Comparison of ENCODE assay signal across 8 cellular contexts in the genomic region with DNA sequence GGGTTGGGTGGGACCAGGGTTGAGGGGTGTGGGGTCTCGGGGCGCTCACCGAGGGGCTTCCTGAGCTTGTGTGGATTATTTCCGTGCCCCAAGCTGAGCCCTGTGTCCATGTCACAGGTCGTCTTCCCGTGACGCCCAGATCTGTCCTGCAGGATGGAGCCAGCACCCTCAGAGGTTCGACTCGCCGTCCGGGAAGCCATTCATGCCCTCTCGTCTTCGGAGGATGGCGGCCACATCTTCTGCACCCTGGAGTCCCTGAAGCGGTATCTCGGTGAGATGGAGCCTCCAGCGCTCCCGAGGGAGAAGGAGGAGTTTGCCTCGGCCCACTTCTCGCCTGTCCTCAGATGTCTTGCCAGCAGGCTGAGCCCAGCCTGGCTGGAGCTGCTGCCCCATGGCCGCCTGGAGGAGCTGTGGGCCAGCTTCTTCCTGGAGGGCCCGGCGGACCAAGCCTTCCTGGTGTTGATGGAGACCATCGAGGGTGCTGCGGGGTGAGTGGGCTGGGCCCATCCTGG. TPM values are rescaled to one million over a fixed set of nuclear protein-coding genes. Genes with fewer than 3 reads are reported as not detected.
A peak's percentile ranks its signal among the peaks of the same experiment; 100 is the strongest.
DNase-seq lines count a peak whose midpoint lies in the region; ATAC-seq and TF ChIP-seq lines count a peak whose summit lies in the region.

No MANE protein-coding gene starts in this region.

- no peaks in the 10 kb centered on the region for H3K27me3 ChIP-seq in SJCRH30

- intact Hi-C loops in Right ventricle myocardium inferior (cut with DNase I) = loop anchor here (2.0 to 5.0 kb wide), 3 partner anchors 37 to 72 kb away; a partner anchor contains a TSS
- intact Hi-C loops in cardiac septum (cut with DNase I) = loop anchor here (1.0 to 10.0 kb wide), 3 partner anchors 37 to 121 kb away; a partner anchor contains a TSS

- peaks cover 10 to 19% (median 13%) of the 10 kb centered on the region in 3 donors for H3K4me1 Mint-ChIP-seq in naive B cell

- peaks cover 13% of the 10 kb centered on the region; the same call in 1 of the 2 replicates for H3K4me1 ChIP-seq in SJCRH30

- no peak for TF ChIP-seq POLR2A in erythroblast (IDR thresholded peaks at IDR 0.05; ENCODE audit: low read length)

- H3K4me3 ChIP-seq in SJCRH30 = peak overlapping the region; percentile 93

- H3K36me3 ChIP-seq in SJCRH30 = peaks cover 24% of the 10 kb centered on the region

- peak; percentile 81 for DNase-seq in Right ventricle myocardium inferior (ENCODE audit: missing footprints)
- no peak for DNase-seq in cardiac septum (ENCODE audit: low spot score)
- peak; percentile 58 to 64 for DNase-seq in SJCRH30
- DNase-seq in erythroblast (lab: John Stamatoyannopoulos, UW) = peak; percentile 48 to 50
- DNase-seq in naive B cell = no peak
- no peak for DNase-seq in RPMI8226
- no peak for DNase-seq in NCI-H524 treated with DMSO at 0.1 percent for 48 hours (lab: John Stamatoyannopoulos, UW)
- no peak for DNase-seq in mucosa of gallbladder (ENCODE audit: low spot score)

- ATAC-seq in Right ventricle myocardium inferior = peak; percentile 60
- ATAC-seq in naive B cell (ENCODE audit: low read depth in 2 of 2) = no peak

- H3K9me3 Mint-ChIP-seq in naive B cell = no peaks in the 10 kb centered on the region

- no peaks in the 10 kb centered on the region for H3K9me3 ChIP-seq in SJCRH30 (replicated peaks)

- peak overlapping the region; percentile 63 for H3K27ac ChIP-seq in SJCRH30

- H3K27me3 Mint-ChIP-seq in naive B cell = no peaks in the 10 kb centered on the region

- H3K4me3 Mint-ChIP-seq in naive B cell = peak overlapping the region; percentile 86 to 99 (median 96)

- peak overlapping the region; percentile 54 to 100 (median 78) for H3K27ac Mint-ChIP-seq in naive B cell

- no peaks in the 10 kb centered on the region for H3K36me3 Mint-ChIP-seq in naive B cell

RNA-seq across cellular contexts. Expression of a gene that starts 1.0 kb away (rescaled TPM):
- 18.9 TPM for total RNA-seq in Right ventricle myocardium inferior
- 17.7 TPM for total RNA-seq in cardiac septum
- 21.9 and 27.9 TPM in 2 replicates for total RNA-seq in SJCRH30 (2014; rRNA removed; shearing (Covaris generic))
- polyA plus RNA-seq in naive B cell (ENCODE audit: low read depth in 6 of 6) = 10 to 100 TPM; 17.3 to 37.1 (median 26.3) TPM
- 49.8 TPM for total RNA-seq in mucosa of gallbladder

RNA-seq across cellular contexts. Expression of a gene that starts 5.4 kb away (rescaled TPM):
- not detected for total RNA-seq in Right ventricle myocardium inferior
- not detected for total RNA-seq in cardiac septum
- total RNA-seq in SJCRH30 (2014; rRNA removed; shearing (Covaris generic)) = not detected in 2 replicates
- not detected for polyA plus RNA-seq in naive B cell (ENCODE audit: low read depth in 6 of 6)
- total RNA-seq in mucosa of gallbladder = 0.14 TPM

RNA-seq across cellular contexts. Expression of a gene that starts 19.4 kb away (rescaled TPM):
- 49.5 TPM for total RNA-seq in Right ventricle myocardium inferior
- total RNA-seq in cardiac septum = 39.8 TPM
- total RNA-seq in SJCRH30 (2014; rRNA removed; shearing (Covaris generic)) = 32.2 and 33.8 TPM in 2 replicates
- polyA plus RNA-seq in naive B cell (ENCODE audit: low read depth in 6 of 6) = 10 to 100 TPM; 48.6 to 92.2 (median 61.4) TPM
- total RNA-seq in mucosa of gallbladder = 111 TPM

RNA-seq across cellular contexts. Expression of a gene that starts 39.3 kb away (rescaled TPM):
- total RNA-seq in Right ventricle myocardium inferior = 30.7 TPM
- total RNA-seq in cardiac septum = 19.8 TPM
- total RNA-seq in SJCRH30 (2014; rRNA removed; shearing (Covaris generic)) = 1.1 and 1.2 TPM in 2 replicates
- polyA plus RNA-seq in naive B cell (ENCODE audit: low read depth in 6 of 6) = 10 to 100 TPM in 2 of 6 donors, 1 to 10 TPM in 4; 5.2 to 23.9 (median 6.6) TPM
- total RNA-seq in mucosa of gallbladder = 23.1 TPM

RNA-seq across cellular contexts. Expression of a gene that starts 49.8 kb away (rescaled TPM):
- total RNA-seq in Right ventricle myocardium inferior = 1.7 TPM
- total RNA-seq in cardiac septum = 0.94 TPM
- total RNA-seq in SJCRH30 (2014; rRNA removed; shearing (Covaris generic)) = 0.33 and 0.71 TPM in 2 replicates
- under 1 TPM in 2 of 6 donors, not detected in 4; 0.16 to 0.26 TPM for polyA plus RNA-seq in naive B cell (ENCODE audit: low read depth in 6 of 6)
- total RNA-seq in mucosa of gallbladder = 3.6 TPM

Comparison
In these comparisons a context has a peak if more than half of its experiments do, and no peak if none do; other contexts are left out.
1. DNase-seq: peak in Right ventricle myocardium inferior (single experiment), SJCRH30 (2 of 2) and erythroblast (2 of 2); none in cardiac septum (single experiment), naive B cell (single experiment), RPMI8226 (single experiment), NCI-H524 treated with DMSO at 0.1 percent for 48 hours (single experiment) and mucosa of gallbladder (single experiment).